In genomic region chr1:12056331-12056841, GRCh38 we compare ENCODE assay signal across 1 cellular context.
A peak's percentile ranks its signal among the peaks of the same experiment; 100 is the strongest.
TF ChIP-seq lines count a peak whose summit lies in the region.

No MANE protein-coding gene starts in this region.

TF ChIP-seq in K562, 482 proteins besides CTCF, POLR2A, EP300 and RAD21 (continued from another document):
- TF ChIP-seq, protein P1, sequence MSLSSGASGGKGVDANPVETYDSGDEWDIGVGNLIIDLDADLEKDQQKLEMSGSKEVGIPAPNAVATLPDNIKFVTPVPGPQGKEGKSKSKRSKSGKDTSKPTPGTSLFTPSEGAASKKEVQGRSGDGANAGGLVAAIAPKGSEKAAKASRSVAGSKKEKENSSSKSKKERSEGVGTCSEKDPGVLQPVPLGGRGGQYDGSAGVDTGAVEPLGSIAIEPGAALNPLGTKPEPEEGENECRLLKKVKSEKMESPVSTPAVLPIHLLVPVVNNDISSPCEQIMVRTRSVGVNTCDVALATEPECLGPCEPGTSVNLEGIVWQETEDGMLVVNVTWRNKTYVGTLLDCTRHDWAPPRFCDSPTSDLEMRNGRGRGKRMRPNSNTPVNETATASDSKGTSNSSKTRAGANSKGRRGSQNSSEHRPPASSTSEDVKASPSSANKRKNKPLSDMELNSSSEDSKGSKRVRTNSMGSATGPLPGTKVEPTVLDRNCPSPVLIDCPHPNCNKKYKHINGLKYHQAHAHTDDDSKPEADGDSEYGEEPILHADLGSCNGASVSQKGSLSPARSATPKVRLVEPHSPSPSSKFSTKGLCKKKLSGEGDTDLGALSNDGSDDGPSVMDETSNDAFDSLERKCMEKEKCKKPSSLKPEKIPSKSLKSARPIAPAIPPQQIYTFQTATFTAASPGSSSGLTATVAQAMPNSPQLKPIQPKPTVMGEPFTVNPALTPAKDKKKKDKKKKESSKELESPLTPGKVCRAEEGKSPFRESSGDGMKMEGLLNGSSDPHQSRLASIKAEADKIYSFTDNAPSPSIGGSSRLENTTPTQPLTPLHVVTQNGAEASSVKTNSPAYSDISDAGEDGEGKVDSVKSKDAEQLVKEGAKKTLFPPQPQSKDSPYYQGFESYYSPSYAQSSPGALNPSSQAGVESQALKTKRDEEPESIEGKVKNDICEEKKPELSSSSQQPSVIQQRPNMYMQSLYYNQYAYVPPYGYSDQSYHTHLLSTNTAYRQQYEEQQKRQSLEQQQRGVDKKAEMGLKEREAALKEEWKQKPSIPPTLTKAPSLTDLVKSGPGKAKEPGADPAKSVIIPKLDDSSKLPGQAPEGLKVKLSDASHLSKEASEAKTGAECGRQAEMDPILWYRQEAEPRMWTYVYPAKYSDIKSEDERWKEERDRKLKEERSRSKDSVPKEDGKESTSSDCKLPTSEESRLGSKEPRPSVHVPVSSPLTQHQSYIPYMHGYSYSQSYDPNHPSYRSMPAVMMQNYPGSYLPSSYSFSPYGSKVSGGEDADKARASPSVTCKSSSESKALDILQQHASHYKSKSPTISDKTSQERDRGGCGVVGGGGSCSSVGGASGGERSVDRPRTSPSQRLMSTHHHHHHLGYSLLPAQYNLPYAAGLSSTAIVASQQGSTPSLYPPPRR (CRISPR knock-in tag; IDR thresholded peaks at IDR 0.05; ENCODE audit: borderline replicate concordance): no peak
- TF ChIP-seq DPF2 (IDR thresholded peaks at IDR 0.05) (0 out of 2 replicates have a peak, but pooled peaks have one; percentile 27), ZBTB43 (CRISPR knock-in tag; IDR thresholded peaks at IDR 0.05) (no peak), FOXA1 (IDR thresholded peaks at IDR 0.05; ENCODE audit: borderline replicate concordance) (no peak), KHSRP (IDR thresholded peaks at IDR 0.05) (no peak), ZNF436 (CRISPR knock-in tag; IDR thresholded peaks at IDR 0.05) (no peak), GATAD2B (IDR thresholded peaks at IDR 0.05; ENCODE audit: borderline replicate concordance) (no peak), LCOR (CRISPR knock-in tag; IDR thresholded peaks at IDR 0.05) (no peak), NONO (IDR thresholded peaks at IDR 0.05; ENCODE audit: low read depth in 2 of 2, low read length in 1 of 2) (no peak), RCOR1 (IDR thresholded peaks at IDR 0.05; ENCODE audit: borderline replicate concordance in 1 of 2, low read depth in 2 of 2, low read length in 2 of 2) (peak in 1 of 2 experiments; percentile 27; a peak in 1 of 4 replicates), ZNF57 (CRISPR knock-in tag; IDR thresholded peaks at IDR 0.05) (no peak), KAT7 (CRISPR knock-in tag; IDR thresholded peaks at IDR 0.05; ENCODE audit: borderline replicate concordance) (no peak), FOSL1 (tag; conservative IDR thresholded peaks at IDR 0.05) (peak; percentile 55), ILK (tag; IDR thresholded peaks at IDR 0.05; ENCODE audit: borderline replicate concordance, low read depth) (no peak), GABPB2 (CRISPR knock-in tag; conservative IDR thresholded peaks at IDR 0.05) (no peak), ZNF830 (CRISPR knock-in tag; IDR thresholded peaks at IDR 0.05) (no peak), STAG1 (CRISPR knock-in tag; IDR thresholded peaks at IDR 0.05; ENCODE audit: borderline replicate concordance) (no peak), CGGBP1 (CRISPR knock-in tag; IDR thresholded peaks at IDR 0.05) (no peak), JUN (IDR thresholded peaks at IDR 0.05; ENCODE audit: borderline replicate concordance, low read depth, low read length) (no peak), JUN (CRISPR knock-in tag; IDR thresholded peaks at IDR 0.05; ENCODE audit: borderline replicate concordance) (no peak), CHD4 (IDR thresholded peaks at IDR 0.05; ENCODE audit: insufficient read depth, insufficient replicate concordance, low read depth, low read length, poor library complexity, severe bottlenecking) (no peak), RFX7 (CRISPR knock-in tag; IDR thresholded peaks at IDR 0.05) (no peak), ZNF253 (CRISPR knock-in tag; conservative IDR thresholded peaks at IDR 0.05) (no peak), ZNF785 (CRISPR knock-in tag; IDR thresholded peaks at IDR 0.05) (no peak), L3MBTL2 (IDR thresholded peaks at IDR 0.05) (no peak)
- TF ChIP-seq, protein P2, sequence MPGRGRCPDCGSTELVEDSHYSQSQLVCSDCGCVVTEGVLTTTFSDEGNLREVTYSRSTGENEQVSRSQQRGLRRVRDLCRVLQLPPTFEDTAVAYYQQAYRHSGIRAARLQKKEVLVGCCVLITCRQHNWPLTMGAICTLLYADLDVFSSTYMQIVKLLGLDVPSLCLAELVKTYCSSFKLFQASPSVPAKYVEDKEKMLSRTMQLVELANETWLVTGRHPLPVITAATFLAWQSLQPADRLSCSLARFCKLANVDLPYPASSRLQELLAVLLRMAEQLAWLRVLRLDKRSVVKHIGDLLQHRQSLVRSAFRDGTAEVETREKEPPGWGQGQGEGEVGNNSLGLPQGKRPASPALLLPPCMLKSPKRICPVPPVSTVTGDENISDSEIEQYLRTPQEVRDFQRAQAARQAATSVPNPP (IDR thresholded peaks at IDR 0.05; ENCODE audit: borderline replicate concordance, insufficient read depth, insufficient read length): no peak
- TF ChIP-seq, protein P3, sequence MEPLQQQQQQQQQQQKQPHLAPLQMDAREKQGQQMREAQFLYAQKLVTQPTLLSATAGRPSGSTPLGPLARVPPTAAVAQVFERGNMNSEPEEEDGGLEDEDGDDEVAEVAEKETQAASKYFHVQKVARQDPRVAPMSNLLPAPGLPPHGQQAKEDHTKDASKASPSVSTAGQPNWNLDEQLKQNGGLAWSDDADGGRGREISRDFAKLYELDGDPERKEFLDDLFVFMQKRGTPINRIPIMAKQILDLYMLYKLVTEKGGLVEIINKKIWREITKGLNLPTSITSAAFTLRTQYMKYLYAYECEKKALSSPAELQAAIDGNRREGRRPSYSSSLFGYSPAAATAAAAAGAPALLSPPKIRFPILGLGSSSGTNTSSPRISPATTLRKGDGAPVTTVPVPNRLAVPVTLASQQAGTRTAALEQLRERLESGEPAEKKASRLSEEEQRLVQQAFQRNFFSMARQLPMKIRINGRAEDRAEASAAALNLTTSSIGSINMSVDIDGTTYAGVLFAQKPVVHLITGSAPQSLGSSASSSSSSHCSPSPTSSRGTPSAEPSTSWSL (CRISPR knock-in tag; IDR thresholded peaks at IDR 0.05; ENCODE audit: borderline replicate concordance): no peak
- TF ChIP-seq, protein P4, sequence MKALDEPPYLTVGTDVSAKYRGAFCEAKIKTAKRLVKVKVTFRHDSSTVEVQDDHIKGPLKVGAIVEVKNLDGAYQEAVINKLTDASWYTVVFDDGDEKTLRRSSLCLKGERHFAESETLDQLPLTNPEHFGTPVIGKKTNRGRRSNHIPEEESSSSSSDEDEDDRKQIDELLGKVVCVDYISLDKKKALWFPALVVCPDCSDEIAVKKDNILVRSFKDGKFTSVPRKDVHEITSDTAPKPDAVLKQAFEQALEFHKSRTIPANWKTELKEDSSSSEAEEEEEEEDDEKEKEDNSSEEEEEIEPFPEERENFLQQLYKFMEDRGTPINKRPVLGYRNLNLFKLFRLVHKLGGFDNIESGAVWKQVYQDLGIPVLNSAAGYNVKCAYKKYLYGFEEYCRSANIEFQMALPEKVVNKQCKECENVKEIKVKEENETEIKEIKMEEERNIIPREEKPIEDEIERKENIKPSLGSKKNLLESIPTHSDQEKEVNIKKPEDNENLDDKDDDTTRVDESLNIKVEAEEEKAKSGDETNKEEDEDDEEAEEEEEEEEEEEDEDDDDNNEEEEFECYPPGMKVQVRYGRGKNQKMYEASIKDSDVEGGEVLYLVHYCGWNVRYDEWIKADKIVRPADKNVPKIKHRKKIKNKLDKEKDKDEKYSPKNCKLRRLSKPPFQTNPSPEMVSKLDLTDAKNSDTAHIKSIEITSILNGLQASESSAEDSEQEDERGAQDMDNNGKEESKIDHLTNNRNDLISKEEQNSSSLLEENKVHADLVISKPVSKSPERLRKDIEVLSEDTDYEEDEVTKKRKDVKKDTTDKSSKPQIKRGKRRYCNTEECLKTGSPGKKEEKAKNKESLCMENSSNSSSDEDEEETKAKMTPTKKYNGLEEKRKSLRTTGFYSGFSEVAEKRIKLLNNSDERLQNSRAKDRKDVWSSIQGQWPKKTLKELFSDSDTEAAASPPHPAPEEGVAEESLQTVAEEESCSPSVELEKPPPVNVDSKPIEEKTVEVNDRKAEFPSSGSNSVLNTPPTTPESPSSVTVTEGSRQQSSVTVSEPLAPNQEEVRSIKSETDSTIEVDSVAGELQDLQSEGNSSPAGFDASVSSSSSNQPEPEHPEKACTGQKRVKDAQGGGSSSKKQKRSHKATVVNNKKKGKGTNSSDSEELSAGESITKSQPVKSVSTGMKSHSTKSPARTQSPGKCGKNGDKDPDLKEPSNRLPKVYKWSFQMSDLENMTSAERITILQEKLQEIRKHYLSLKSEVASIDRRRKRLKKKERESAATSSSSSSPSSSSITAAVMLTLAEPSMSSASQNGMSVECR (CRISPR knock-in tag; IDR thresholded peaks at IDR 0.05): no peak
- TF ChIP-seq, protein P5, sequence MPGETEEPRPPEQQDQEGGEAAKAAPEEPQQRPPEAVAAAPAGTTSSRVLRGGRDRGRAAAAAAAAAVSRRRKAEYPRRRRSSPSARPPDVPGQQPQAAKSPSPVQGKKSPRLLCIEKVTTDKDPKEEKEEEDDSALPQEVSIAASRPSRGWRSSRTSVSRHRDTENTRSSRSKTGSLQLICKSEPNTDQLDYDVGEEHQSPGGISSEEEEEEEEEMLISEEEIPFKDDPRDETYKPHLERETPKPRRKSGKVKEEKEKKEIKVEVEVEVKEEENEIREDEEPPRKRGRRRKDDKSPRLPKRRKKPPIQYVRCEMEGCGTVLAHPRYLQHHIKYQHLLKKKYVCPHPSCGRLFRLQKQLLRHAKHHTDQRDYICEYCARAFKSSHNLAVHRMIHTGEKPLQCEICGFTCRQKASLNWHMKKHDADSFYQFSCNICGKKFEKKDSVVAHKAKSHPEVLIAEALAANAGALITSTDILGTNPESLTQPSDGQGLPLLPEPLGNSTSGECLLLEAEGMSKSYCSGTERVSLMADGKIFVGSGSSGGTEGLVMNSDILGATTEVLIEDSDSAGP (CRISPR knock-in tag; IDR thresholded peaks at IDR 0.05): no peak
